Comparison of ENCODE assay signal across 21 cellular contexts in the genomic region with DNA sequence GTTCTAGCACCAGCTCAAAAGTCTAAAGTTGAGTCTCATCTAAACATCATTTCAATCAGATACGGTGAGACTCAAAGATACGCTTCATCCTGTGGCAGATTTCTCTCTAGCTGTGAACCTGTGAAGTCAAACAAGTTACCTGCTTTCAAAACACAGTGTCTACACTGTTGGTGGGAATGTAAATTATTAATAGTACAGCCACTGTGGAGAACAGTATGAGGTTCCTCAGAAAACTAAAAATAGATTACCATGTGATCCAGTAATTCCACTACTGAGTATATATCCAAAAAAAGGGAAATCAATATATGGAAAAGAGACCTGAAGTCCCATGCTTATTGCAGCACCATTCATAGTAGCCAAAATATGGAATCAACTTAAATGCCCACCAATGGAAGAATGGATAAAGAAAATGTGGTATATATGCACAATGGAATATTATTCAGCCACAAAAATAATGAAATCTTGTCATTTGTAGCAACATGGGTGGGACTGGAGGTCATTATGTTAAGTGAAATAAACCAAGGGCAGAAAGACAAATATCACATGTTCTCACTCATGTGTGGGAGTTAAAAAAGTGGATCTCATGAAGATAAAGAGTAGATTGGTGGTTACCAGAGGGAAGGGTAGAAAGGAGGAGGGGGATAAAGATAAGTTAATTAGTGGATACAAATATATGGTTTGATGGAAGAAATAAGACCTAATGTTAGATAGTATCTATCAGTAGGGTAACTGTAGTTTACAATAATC.
"Had no signal": no experiment of that assay in that cellular context is flagged by ENCODE, and none has a peak within 500 bp of the region (broad histone marks: within the 10 kb centered on the region; RNA-seq: fewer than 3 reads in every experiment).

No MANE protein-coding gene starts in this region.

- H3K36me3 ChIP-seq: vagina had no signal

- H3K27me3 Mint-ChIP-seq: activated CD8-positive, alpha-beta T cell treated with anti-CD3 and anti-CD28 coated beads for 36 hours; activated naive CD8-positive, alpha-beta T cell treated with anti-CD3 and anti-CD28 coated beads, Interleukin-2, amount 10 ng/mL, durations not matched to agents 7 days and 5 days; brain; dendritic cell treated with granulocyte-macrophage colony-stimulating factor and Interleukin-4, amounts not matched to agents 40 ng/mL and 50 ng/mL, for 4 days; natural killer cell treated with Interleukin-12 subunit alpha and Interleukin-12 subunit beta and Interleukin-15 and Interleukin-18, amount 100 ng/mL, for 72 hours had no signal

- H3K27me3 ChIP-seq: left lung, stomach, vagina had no signal

- H3K9me3 ChIP-seq: left lung, stomach, vagina had no signal

- H3K27ac ChIP-seq: left lung, stomach, vagina had no signal

- ATAC-seq: activated CD8-positive, alpha-beta T cell treated with anti-CD3 and anti-CD28 coated beads for 36 hours; left lung; natural killer cell treated with Interleukin-12 subunit alpha and Interleukin-12 subunit beta and Interleukin-15 and Interleukin-18, amount 100 ng/mL, for 72 hours; sciatic nerve; WTC11 had no signal

- DNase-seq: activated CD4-positive, alpha-beta T cell treated with anti-CD3 and anti-CD28 coated beads for 4 hours; activated CD8-positive, alpha-beta T cell treated with anti-CD3 and anti-CD28 coated beads for 36 hours; activated naive CD4-positive, alpha-beta T cell; activated naive CD8-positive, alpha-beta T cell treated with anti-CD3 and anti-CD28 coated beads, Interleukin-2, amount 10 ng/mL, durations not matched to agents 7 days and 5 days; cerebellar nuclear complex; endodermal cell; left lung; mesenchymal stem cell; occipital lobe; stimulated activated CD4-positive, alpha-beta T cell treated with anti-CD3 and anti-CD28 coated beads, Interleukin-1b, Interleukin-23, amount 100 ng/mL, for 48 hours; stomach; T-helper 2 cell had no signal

- H3K4me3 ChIP-seq: left lung, stomach, vagina had no signal

- H3K4me1 Mint-ChIP-seq: endodermal cell, WTC11 had no signal

- H3K9me3 Mint-ChIP-seq: activated CD8-positive, alpha-beta T cell treated with anti-CD3 and anti-CD28 coated beads for 36 hours; activated naive CD8-positive, alpha-beta T cell treated with anti-CD3 and anti-CD28 coated beads, Interleukin-2, amount 10 ng/mL, durations not matched to agents 7 days and 5 days; activated T-helper 1 cell treated with anti-CD3 and anti-CD28 coated beads, Interleukin-12 subunit alpha, Interleukin-12 subunit beta, Interleukin-2, Interleukin-4 antibody, amounts not matched to agents 30 ng/mL and 10 ng/mL and 1 ng/mL, durations not matched to agents 14 hours and 24 hours and 36 hours; brain; dendritic cell treated with granulocyte-macrophage colony-stimulating factor and Interleukin-4, amounts not matched to agents 40 ng/mL and 50 ng/mL, for 4 days; natural killer cell treated with Interleukin-12 subunit alpha and Interleukin-12 subunit beta and Interleukin-15 and Interleukin-18, amount 100 ng/mL, for 72 hours had no signal

- FAIRE-seq: frontal cortex, keratinocyte had no signal

- H3K27ac Mint-ChIP-seq: activated CD8-positive, alpha-beta T cell treated with anti-CD3 and anti-CD28 coated beads for 36 hours; activated naive CD8-positive, alpha-beta T cell treated with anti-CD3 and anti-CD28 coated beads, Interleukin-2, amount 10 ng/mL, durations not matched to agents 7 days and 5 days; activated T-helper 1 cell treated with anti-CD3 and anti-CD28 coated beads, Interleukin-12 subunit alpha, Interleukin-12 subunit beta, Interleukin-2, Interleukin-4 antibody, amounts not matched to agents 30 ng/mL and 10 ng/mL and 1 ng/mL, durations not matched to agents 14 hours and 24 hours and 36 hours; endodermal cell; natural killer cell treated with Interleukin-12 subunit alpha and Interleukin-12 subunit beta and Interleukin-15 and Interleukin-18, amount 100 ng/mL, for 72 hours; WTC11 had no signal

- H3K4me3 Mint-ChIP-seq: activated CD8-positive, alpha-beta T cell treated with anti-CD3 and anti-CD28 coated beads for 36 hours; activated naive CD8-positive, alpha-beta T cell treated with anti-CD3 and anti-CD28 coated beads, Interleukin-2, amount 10 ng/mL, durations not matched to agents 7 days and 5 days; activated T-helper 1 cell treated with anti-CD3 and anti-CD28 coated beads, Interleukin-12 subunit alpha, Interleukin-12 subunit beta, Interleukin-2, Interleukin-4 antibody, amounts not matched to agents 30 ng/mL and 10 ng/mL and 1 ng/mL, durations not matched to agents 14 hours and 24 hours and 36 hours; brain; dendritic cell treated with granulocyte-macrophage colony-stimulating factor and Interleukin-4, amounts not matched to agents 40 ng/mL and 50 ng/mL, for 4 days; endodermal cell; natural killer cell treated with Interleukin-12 subunit alpha and Interleukin-12 subunit beta and Interleukin-15 and Interleukin-18, amount 100 ng/mL, for 72 hours; WTC11 had no signal
